ENCODE assay signal across 1 cellular context in the genomic region with DNA sequence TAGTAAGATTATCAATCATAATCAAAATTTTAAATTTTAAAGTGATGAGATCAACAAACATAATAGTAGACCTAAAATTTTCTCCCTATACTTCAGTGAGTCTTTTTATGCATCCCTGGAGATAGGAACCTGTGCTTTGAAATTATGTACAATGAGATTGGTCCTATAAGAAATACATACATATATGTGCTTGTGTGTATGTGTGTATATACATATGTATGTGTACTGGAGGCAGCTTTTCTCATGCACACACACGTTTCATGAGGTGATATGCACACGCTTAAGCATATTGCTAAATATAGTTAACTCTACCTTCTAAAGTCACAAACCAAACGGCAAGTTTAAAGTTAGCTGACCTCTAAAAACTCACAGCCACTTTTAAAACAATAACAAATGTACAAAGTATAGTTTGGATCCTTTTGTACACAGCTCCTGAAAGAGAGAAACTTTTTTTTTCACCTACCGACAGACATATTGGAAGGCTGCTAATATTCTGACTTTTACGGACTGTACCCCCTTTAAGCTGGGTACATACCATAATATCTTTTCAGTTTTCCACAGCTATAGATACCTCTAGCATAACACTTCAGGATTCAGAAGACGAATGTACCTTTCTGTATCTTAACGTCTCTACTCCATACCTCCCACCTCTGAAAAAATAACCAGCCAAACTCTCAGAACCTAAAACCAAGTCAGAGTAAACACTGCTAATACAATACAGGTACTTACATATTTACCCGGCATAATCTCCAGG.
TF ChIP-seq lines count a peak whose summit lies in the region.

No MANE protein-coding gene starts in this region.

TF ChIP-seq in HepG2, 621 proteins besides CTCF, POLR2A, EP300 and RAD21:
- TF ChIP-seq FOXP1 (IDR thresholded peaks at IDR 0.05) (no peak), FOXP1 (CRISPR knock-in tag; IDR thresholded peaks at IDR 0.05) (peak; percentile 37; the same call in 1 of the 2 replicates), FOXA3 (CRISPR knock-in tag; IDR thresholded peaks at IDR 0.05) (peak; percentile 37; the same call in 1 of the 2 replicates), ZNF331 (CRISPR knock-in tag; IDR thresholded peaks at IDR 0.05) (0 out of 2 replicates have a peak, but pooled peaks have one; percentile 21), MBD4 (IDR thresholded peaks at IDR 0.05; ENCODE audit: borderline replicate concordance, low read length) (no peak), FOXA1 (IDR thresholded peaks at IDR 0.05) (no peak), FOXA1 (CRISPR knock-in tag; IDR thresholded peaks at IDR 0.05) (peak; percentile 51; the same call in 1 of the 2 replicates)
- TF ChIP-seq, protein P1, sequence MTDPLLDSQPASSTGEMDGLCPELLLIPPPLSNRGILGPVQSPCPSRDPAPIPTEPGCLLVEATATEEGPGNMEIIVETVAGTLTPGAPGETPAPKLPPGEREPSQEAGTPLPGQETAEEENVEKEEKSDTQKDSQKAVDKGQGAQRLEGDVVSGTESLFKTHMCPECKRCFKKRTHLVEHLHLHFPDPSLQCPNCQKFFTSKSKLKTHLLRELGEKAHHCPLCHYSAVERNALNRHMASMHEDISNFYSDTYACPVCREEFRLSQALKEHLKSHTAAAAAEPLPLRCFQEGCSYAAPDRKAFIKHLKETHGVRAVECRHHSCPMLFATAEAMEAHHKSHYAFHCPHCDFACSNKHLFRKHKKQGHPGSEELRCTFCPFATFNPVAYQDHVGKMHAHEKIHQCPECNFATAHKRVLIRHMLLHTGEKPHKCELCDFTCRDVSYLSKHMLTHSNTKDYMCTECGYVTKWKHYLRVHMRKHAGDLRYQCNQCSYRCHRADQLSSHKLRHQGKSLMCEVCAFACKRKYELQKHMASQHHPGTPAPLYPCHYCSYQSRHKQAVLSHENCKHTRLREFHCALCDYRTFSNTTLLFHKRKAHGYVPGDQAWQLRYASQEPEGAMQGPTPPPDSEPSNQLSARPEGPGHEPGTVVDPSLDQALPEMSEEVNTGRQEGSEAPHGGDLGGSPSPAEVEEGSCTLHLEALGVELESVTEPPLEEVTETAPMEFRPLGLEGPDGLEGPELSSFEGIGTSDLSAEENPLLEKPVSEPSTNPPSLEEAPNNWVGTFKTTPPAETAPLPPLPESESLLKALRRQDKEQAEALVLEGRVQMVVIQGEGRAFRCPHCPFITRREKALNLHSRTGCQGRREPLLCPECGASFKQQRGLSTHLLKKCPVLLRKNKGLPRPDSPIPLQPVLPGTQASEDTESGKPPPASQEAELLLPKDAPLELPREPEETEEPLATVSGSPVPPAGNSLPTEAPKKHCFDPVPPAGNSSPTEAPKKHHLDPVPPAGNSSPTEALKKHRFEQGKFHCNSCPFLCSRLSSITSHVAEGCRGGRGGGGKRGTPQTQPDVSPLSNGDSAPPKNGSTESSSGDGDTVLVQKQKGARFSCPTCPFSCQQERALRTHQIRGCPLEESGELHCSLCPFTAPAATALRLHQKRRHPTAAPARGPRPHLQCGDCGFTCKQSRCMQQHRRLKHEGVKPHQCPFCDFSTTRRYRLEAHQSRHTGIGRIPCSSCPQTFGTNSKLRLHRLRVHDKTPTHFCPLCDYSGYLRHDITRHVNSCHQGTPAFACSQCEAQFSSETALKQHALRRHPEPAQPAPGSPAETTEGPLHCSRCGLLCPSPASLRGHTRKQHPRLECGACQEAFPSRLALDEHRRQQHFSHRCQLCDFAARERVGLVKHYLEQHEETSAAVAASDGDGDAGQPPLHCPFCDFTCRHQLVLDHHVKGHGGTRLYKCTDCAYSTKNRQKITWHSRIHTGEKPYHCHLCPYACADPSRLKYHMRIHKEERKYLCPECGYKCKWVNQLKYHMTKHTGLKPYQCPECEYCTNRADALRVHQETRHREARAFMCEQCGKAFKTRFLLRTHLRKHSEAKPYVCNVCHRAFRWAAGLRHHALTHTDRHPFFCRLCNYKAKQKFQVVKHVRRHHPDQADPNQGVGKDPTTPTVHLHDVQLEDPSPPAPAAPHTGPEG (CRISPR knock-in tag; IDR thresholded peaks at IDR 0.05): 0 out of 2 replicates have a peak, but pooled peaks have one; percentile 64
- TF ChIP-seq, protein P2, sequence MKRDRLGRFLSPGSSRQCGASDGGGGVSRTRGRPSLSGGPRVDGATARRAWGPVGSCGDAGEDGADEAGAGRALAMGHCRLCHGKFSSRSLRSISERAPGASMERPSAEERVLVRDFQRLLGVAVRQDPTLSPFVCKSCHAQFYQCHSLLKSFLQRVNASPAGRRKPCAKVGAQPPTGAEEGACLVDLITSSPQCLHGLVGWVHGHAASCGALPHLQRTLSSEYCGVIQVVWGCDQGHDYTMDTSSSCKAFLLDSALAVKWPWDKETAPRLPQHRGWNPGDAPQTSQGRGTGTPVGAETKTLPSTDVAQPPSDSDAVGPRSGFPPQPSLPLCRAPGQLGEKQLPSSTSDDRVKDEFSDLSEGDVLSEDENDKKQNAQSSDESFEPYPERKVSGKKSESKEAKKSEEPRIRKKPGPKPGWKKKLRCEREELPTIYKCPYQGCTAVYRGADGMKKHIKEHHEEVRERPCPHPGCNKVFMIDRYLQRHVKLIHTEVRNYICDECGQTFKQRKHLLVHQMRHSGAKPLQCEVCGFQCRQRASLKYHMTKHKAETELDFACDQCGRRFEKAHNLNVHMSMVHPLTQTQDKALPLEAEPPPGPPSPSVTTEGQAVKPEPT (CRISPR knock-in tag; IDR thresholded peaks at IDR 0.05; ENCODE audit: low read depth): no peak
